In the genomic region with DNA sequence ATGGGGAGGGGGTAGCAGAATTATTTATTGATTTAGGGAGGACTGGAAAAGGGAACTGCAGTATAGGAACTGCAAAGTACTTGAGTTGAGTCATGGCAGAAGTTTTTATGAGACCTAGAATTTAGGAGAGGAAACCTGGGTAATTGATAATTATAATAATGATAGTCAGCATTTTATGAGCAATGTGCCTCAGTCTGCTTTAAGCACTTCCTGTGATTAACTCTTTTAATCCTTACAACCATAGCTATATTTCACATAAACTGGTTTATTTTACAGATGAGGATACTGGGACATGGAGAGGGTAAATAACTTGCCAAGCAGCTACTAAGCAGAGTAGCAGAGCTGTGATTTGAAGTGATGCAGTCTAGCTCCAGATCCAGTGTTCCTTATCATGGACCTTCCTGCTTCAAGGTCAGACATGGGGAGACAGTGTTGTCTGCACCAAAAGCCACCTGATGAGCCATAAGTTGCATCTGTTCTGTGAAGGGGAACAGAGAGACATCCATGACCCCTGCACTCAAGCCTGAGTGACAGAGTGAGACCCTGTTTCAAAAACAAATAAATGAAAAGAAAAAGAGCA, we compare ENCODE assay signal across 17 cellular contexts. TPM values are rescaled to one million over a fixed set of nuclear protein-coding genes. Genes with fewer than 3 reads are reported as not detected.
DNase-seq lines count a peak whose midpoint lies in the region; ATAC-seq, FAIRE-seq and TF ChIP-seq lines count a peak whose summit lies in the region.
"Had no signal": no experiment of that assay in that cellular context is flagged by ENCODE, and none has a peak within 500 bp of the region (broad histone marks: within the 10 kb centered on the region; RNA-seq: fewer than 3 reads in every experiment).

No MANE protein-coding gene starts in this region.

- H4K8ac ChIP-seq in mesendoderm (ENCODE audit: low read depth, low read length), result no peak overlapping the region

- H3K27ac ChIP-seq in HepG2 (ENCODE audit: extremely low read length, insufficient read depth, low read length) (no peak overlapping the region), right lobe of liver (no peak overlapping the region), SK-N-MC (no peak overlapping the region), mesendoderm (ENCODE audit: low read depth, low read length) (no peak overlapping the region)
- H3K27ac ChIP-seq: C4-2B had no signal

- no peaks in the 10 kb centered on the region for H3K9me3 ChIP-seq in HepG2 (ENCODE audit: low read length)
- no peaks in the 10 kb centered on the region for H3K9me3 ChIP-seq in right lobe of liver
- H3K9me3 ChIP-seq in SK-N-MC (ENCODE audit: low read depth, low read length), result no peaks in the 10 kb centered on the region
- H3K9me3 ChIP-seq: BE2C, HAP-1 had no signal

- peaks cover 3% of the 10 kb centered on the region for H3K79me1 ChIP-seq in mesendoderm (ENCODE audit: low read length)

- H3K18ac ChIP-seq in mesendoderm (ENCODE audit: low read length), result no peak overlapping the region

- no peak for TF ChIP-seq RAD21 in HepG2 (CRISPR knock-in tag; IDR thresholded peaks at IDR 0.05)

- in situ Hi-C loops in HepG2 (cut with HindIII; ENCODE audit: extremely low pct_ligation_motif_present, low pct_unique_long_range_greater_than_20kb), result no loop called here

- intact Hi-C loops in HepG2 (cut with micrococcal nuclease; ENCODE audit: unreplicated experiment), result no loop called here
- intact Hi-C loops in right lobe of liver (cut with DNase I), result no loop called here

- H3K36me3 ChIP-seq in HepG2 (replicated peaks in 1 of 2; ENCODE audit: control insufficient read depth in 1 of 2, insufficient read depth in 2 of 2, low read length in 2 of 2) (peaks cover 3 to 5% of the 10 kb centered on the region in 2 experiments; a peak in 1 of 5 replicates), right lobe of liver (no peaks in the 10 kb centered on the region), SK-N-MC (ENCODE audit: insufficient read depth, low read length) (no peaks in the 10 kb centered on the region), mesendoderm (ENCODE audit: control insufficient read depth, insufficient read depth, low read length) (no peaks in the 10 kb centered on the region)
- H3K36me3 ChIP-seq: BE2C had no signal

- H3K27me3 ChIP-seq in HepG2 (ENCODE audit: control insufficient read depth in 1 of 2, insufficient read depth in 2 of 2, low read length in 2 of 2) (no peaks in the 10 kb centered on the region; a peak in 1 of 5 replicates), right lobe of liver (no peaks in the 10 kb centered on the region), mesendoderm (ENCODE audit: insufficient read depth, low read length, poor library complexity) (no peaks in the 10 kb centered on the region)
- H3K27me3 ChIP-seq: BE2C had no signal

- H2AK5ac ChIP-seq in mesendoderm (ENCODE audit: low read length), result peak overlapping the region; percentile 35

- no peak overlapping the region for H3K4ac ChIP-seq in mesendoderm (ENCODE audit: low read depth, low read length)

- H2BK120ac ChIP-seq in mesendoderm (ENCODE audit: low read depth, low read length), result no peak overlapping the region

- H3K9ac ChIP-seq in HepG2 (ENCODE audit: insufficient read depth, low read depth, low read length), result no peak overlapping the region
- no peak overlapping the region for H3K9ac ChIP-seq in SK-N-MC (ENCODE audit: insufficient read length)
- H3K9ac ChIP-seq in mesendoderm (ENCODE audit: low read length), result no peak overlapping the region

- no TSS peak for BruUV-seq in HepG2 (replicated peaks; lab: Mats Ljungman, UMichigan)

- TF ChIP-seq CTCF in HepG2 (CRISPR knock-in tag; IDR thresholded peaks at IDR 0.05), result no peak
- TF ChIP-seq CTCF in right lobe of liver (IDR thresholded peaks at IDR 0.05), result no peak

- H2BK15ac ChIP-seq in mesendoderm (replicated peaks; ENCODE audit: low read depth), result no peak overlapping the region

- TF ChIP-seq EP300 in HepG2 (IDR thresholded peaks at IDR 0.05; ENCODE audit: low read depth in 2 of 2, low read length in 2 of 2), result no peak
- no peak for TF ChIP-seq EP300 in HepG2 (CRISPR knock-in tag; IDR thresholded peaks at IDR 0.05; ENCODE audit: borderline replicate concordance)

- H3K56ac ChIP-seq in mesendoderm (ENCODE audit: low read length), result no peak overlapping the region

- no peak for TF ChIP-seq POLR2A in HepG2 (IDR thresholded peaks at IDR 0.05; ENCODE audit: insufficient read depth in 1 of 2, low read depth in 2 of 2, low read length in 2 of 2)
- TF ChIP-seq POLR2A in right lobe of liver (IDR thresholded peaks at IDR 0.05), result no peak

- no peak for DNase-seq in HepG2 (ENCODE audit: low spot score)
- no peak for DNase-seq in right lobe of liver
- DNase-seq in SK-N-MC (ENCODE audit: low read depth, low spot score), result peak; percentile 72
- no peak for DNase-seq in mesendoderm
- DNase-seq in NCI-H524 treated with DMSO at 0.1 percent for 48 hours (lab: John Stamatoyannopoulos, UW), result no peak
- no peak for DNase-seq in activated naive CD4-positive, alpha-beta T cell (lab: John Stamatoyannopoulos, UW)
- no peak for DNase-seq in HEK293T (ENCODE audit: extremely low spot score)
- DNase-seq: BE2C; CD4-positive, alpha-beta memory T cell; DMS79 treated with DMSO at 0.1 percent for 48 hours; EL; GOT3 had no signal

- FAIRE-seq in HepG2 (lab: Jason Lieb, UNC), result no peak
- FAIRE-seq: G401.6, GM12891, HTR-8/SVneo had no signal

- H3K23ac ChIP-seq in mesendoderm (ENCODE audit: low read length), result no peak overlapping the region

- peaks cover 75% of the 10 kb centered on the region for H3K79me2 ChIP-seq in HepG2 (ENCODE audit: insufficient read depth, low read length)
- H3K79me2 ChIP-seq in mesendoderm (ENCODE audit: control insufficient read depth, insufficient read depth, low read length), result no peaks in the 10 kb centered on the region

- peaks cover 47% of the 10 kb centered on the region for H3K4me1 ChIP-seq in HepG2 (ENCODE audit: insufficient read depth, low read length)
- H3K4me1 ChIP-seq in right lobe of liver, result no peaks in the 10 kb centered on the region
- peaks cover 23% of the 10 kb centered on the region for H3K4me1 ChIP-seq in mesendoderm (ENCODE audit: control insufficient read depth, low read depth, low read length)
- H3K4me1 ChIP-seq: BE2C had no signal

- H2AFZ ChIP-seq in HepG2 (ENCODE audit: low read length), result no peak overlapping the region

- H3K4me2 ChIP-seq in HepG2 (ENCODE audit: low read depth, low read length) (no peak overlapping the region), mesendoderm (ENCODE audit: low read length) (no peak overlapping the region)

- H4K5ac ChIP-seq in mesendoderm (ENCODE audit: low read length), result no peak overlapping the region

- H3K4me3 ChIP-seq in HepG2 (replicated peaks in 1 of 3; ENCODE audit: insufficient read depth in 1 of 3, low read depth in 2 of 3, low read length in 3 of 3) (no peak overlapping the region), right lobe of liver (no peak overlapping the region), SK-N-MC (no peak overlapping the region), mesendoderm (ENCODE audit: low read length) (no peak overlapping the region)
- H3K4me3 ChIP-seq: HAP-1 had no signal

- CTCF ChIA-PET in HepG2 (lab: Yijun Ruan, JAX; ENCODE audit: low intra/inter-chr PET ratio, low total read pairs) (no interaction called here), HEK293T (lab: Yijun Ruan, JAX) (interaction anchor here (0.7 to 1.0 kb wide), 2 partner anchors 9 to 73 kb away, joined by 3 to 4 read pairs; no protein-coding TSS in a partner anchor)

- no peak overlapping the region for H2BK5ac ChIP-seq in mesendoderm (ENCODE audit: low read length)

- ATAC-seq in HepG2, result no peak
- ATAC-seq in right lobe of liver, result no peak

- H4K20me1 ChIP-seq in HepG2 (ENCODE audit: insufficient read depth, low read length), result peaks cover 16% of the 10 kb centered on the region; the same call in 1 of the 2 replicates

- POLR2A ChIA-PET in HepG2 (lab: Yijun Ruan, JAX), result interaction anchor here (1.5 kb wide), 1 partner anchor 14 kb away, joined by 11 read pairs; a partner anchor contains a TSS
- POLR2A ChIA-PET in HEK293T (lab: Yijun Ruan, JAX), result interaction anchor here (1.1 to 1.4 kb wide), 2 partner anchors 12 to 13 kb away, joined by 4 read pairs; a partner anchor contains a TSS

TF ChIP-seq in HepG2, 621 proteins besides CTCF, POLR2A, EP300 and RAD21 (continues in another document):
- no peak for TF ChIP-seq ZNF282 (IDR thresholded peaks at IDR 0.05; ENCODE audit: partially characterized antibody)
- peak; percentile 83 for TF ChIP-seq MAFF (IDR thresholded peaks at IDR 0.05; ENCODE audit: low read depth, low read length)
- TF ChIP-seq NFKB2 (CRISPR knock-in tag; IDR thresholded peaks at IDR 0.05; ENCODE audit: borderline replicate concordance), result no peak

TF ChIP-seq in HEK293T, 16 proteins besides CTCF, POLR2A, EP300 and RAD21 (continues in another document):
- TF ChIP-seq ELF4 (IDR thresholded peaks at IDR 0.05) (no peak), CTBP1 (IDR thresholded peaks at IDR 0.05; ENCODE audit: borderline replicate concordance) (no peak), L3MBTL2 (conservative IDR thresholded peaks at IDR 0.05) (no peak), SP1 (IDR thresholded peaks at IDR 0.05) (no peak), FOXM1 (IDR thresholded peaks at IDR 0.05; ENCODE audit: borderline replicate concordance) (no peak)

RNA-seq across cellular contexts. Expression of a gene that starts 13.6 kb away (rescaled TPM):
- 27.7 and 31.6 TPM in 2 replicates for total RNA-seq in HepG2 (2016; rRNA removed; fragmentation: Illumina TruSeq; extraction: Trizol)
- 5.6 and 6.2 TPM in 2 replicates for total RNA-seq in HepG2 (2016; cell fraction: cytosol; rRNA removed; fragmentation: Illumina TruSeq; extraction: Trizol; ENCODE audit: low read depth)
- 29.5 and 30.9 TPM in 2 replicates for total RNA-seq in HepG2 (2016; cell fraction: insoluble cytoplasmic fraction; rRNA removed; fragmentation: Illumina TruSeq; extraction: Trizol)
- total RNA-seq in HepG2 (2016; cell fraction: membrane; rRNA removed; fragmentation: Illumina TruSeq; extraction: Trizol), result 15.3 and 17.6 TPM in 2 replicates
- total RNA-seq in HepG2 (2016; cell fraction: nucleus; rRNA removed; fragmentation: Illumina TruSeq; extraction: Trizol), result 29.7 and 30.0 TPM in 2 replicates
- 13.1 and 15.6 TPM in 2 replicates for polyA plus RNA-seq in HepG2 (2011; rRNA removed)
- 9.5 and 12.1 TPM in 2 replicates for polyA plus RNA-seq in HepG2 (2011; cell fraction: cytosol; rRNA removed)
- 20.2 and 23.5 TPM in 2 replicates for polyA plus RNA-seq in HepG2 (2011; cell fraction: nucleus; rRNA removed)
- polyA plus RNA-seq in HepG2 (2012), result 12.8 and 20.0 TPM in 2 replicates
- polyA plus RNA-seq in HepG2 (2016; cell fraction: cytosol; fragmentation: Illumina TruSeq; extraction: Trizol; ENCODE audit: low read depth), result 2.9 and 3.4 TPM in 2 replicates
- 30.2 and 31.3 TPM in 2 replicates for polyA plus RNA-seq in HepG2 (2016; cell fraction: insoluble cytoplasmic fraction; fragmentation: Illumina TruSeq; extraction: Trizol; ENCODE audit: low read depth)
- 8.2 and 8.7 TPM in 2 replicates for polyA plus RNA-seq in HepG2 (2016; cell fraction: membrane; fragmentation: Illumina TruSeq; extraction: Trizol; ENCODE audit: low read depth)
- 30.0 and 31.5 TPM in 2 replicates for polyA plus RNA-seq in HepG2 (2016; cell fraction: nucleus; fragmentation: Illumina TruSeq; extraction: Trizol; ENCODE audit: insufficient read depth, low read depth)
- 9.7 and 25.8 TPM in 2 replicates for polyA minus RNA-seq in HepG2 (2011; rRNA and poly(A)+ RNA removed; ENCODE audit: low replicate concordance)
- 9.8 and 10.7 TPM in 2 replicates for polyA minus RNA-seq in HepG2 (2011; cell fraction: cytosol; rRNA and poly(A)+ RNA removed)
- 32.8 and 35.4 TPM in 2 replicates for polyA minus RNA-seq in HepG2 (2011; cell fraction: nucleus; rRNA and poly(A)+ RNA removed)
- 1 to 10 TPM in 4 of 6 experiments, under 1 TPM in 2; 0.46 to 3.2 (median 1.4) TPM for total RNA-seq in right lobe of liver
- polyA plus RNA-seq in mesendoderm (2013, experiment 1 of 2), result 6.6 TPM
- polyA plus RNA-seq in mesendoderm (2013, experiment 2 of 2), result 6.9 TPM
